ENCODE assay signal across 8 cellular contexts in genomic region chr2:230411484-230412368, GRCh38. TPM values are rescaled to one million over a fixed set of nuclear protein-coding genes. Genes with fewer than 3 reads are reported as not detected.
DNase-seq lines count a peak whose midpoint lies in the region; ATAC-seq and TF ChIP-seq lines count a peak whose summit lies in the region.

No MANE protein-coding gene starts in this region.

- H3K27me3 ChIP-seq in HUES64 (ENCODE audit: insufficient read depth, low read length) (peaks cover 41% of the 10 kb centered on the region), SU-DHL-6 (ENCODE audit: low read length) (no peaks in the 10 kb centered on the region), right atrium auricular region (no peaks in the 10 kb centered on the region), psoas muscle (ENCODE audit: insufficient read depth in 3 of 3, low read length in 2 of 3) (no peaks in the 10 kb centered on the region)

- no peak overlapping the region for H3K27ac ChIP-seq in HUES64 (ENCODE audit: low read depth, low read length)
- H3K27ac ChIP-seq in SU-DHL-6 (ENCODE audit: low read depth, low read length), result no peak overlapping the region; the same call in 1 of the 2 replicates
- peak overlapping the region; percentile 91 to 93 for H3K27ac ChIP-seq in right atrium auricular region
- H3K27ac ChIP-seq in psoas muscle, result peak overlapping the region; percentile 80

- H2AFZ ChIP-seq in SU-DHL-6 (ENCODE audit: low read depth, low read length, severe bottlenecking), result peak overlapping the region; percentile 56

- H3K9ac ChIP-seq in HUES64 (ENCODE audit: low read depth, low read length), result peak overlapping the region; percentile 78
- peak overlapping the region; percentile 66 for H3K9ac ChIP-seq in SU-DHL-6 (ENCODE audit: low read length)

- H3K9me2 ChIP-seq in SU-DHL-6 (replicated peaks; ENCODE audit: insufficient read depth, low read length), result no peaks in the 10 kb centered on the region

- peak overlapping the region; percentile 60 for H3K4me2 ChIP-seq in SU-DHL-6 (ENCODE audit: low read depth, low read length, poor library complexity, severe bottlenecking)

- intact Hi-C loops in psoas muscle (cut with DNase I), result loop anchor here in 1 of 2 donors (5.0 kb wide), 1 partner anchor 84 kb away; the partner anchor contains the start of gene SP140L

- 7% methylated on average over 61 of the region's 61 CpGs for WGBS in HUES64
- 1 to 2% (median 1%) methylated on average over 58 to 61 of the region's 61 CpGs for WGBS in psoas muscle, 3 donors

- H3K4me1 ChIP-seq in HUES64 (ENCODE audit: insufficient read depth, low read length) (peaks cover 3% of the 10 kb centered on the region; the same call in 1 of the 2 replicates), right atrium auricular region (peaks cover 0 to 56% of the 10 kb centered on the region in 2 donors), psoas muscle (peaks cover 10% of the 10 kb centered on the region)

- H3K4me3 ChIP-seq in HUES64 (ENCODE audit: low read length) (peak overlapping the region; percentile 69), SU-DHL-6 (ENCODE audit: insufficient read depth, low read length, poor library complexity, severe bottlenecking) (peak overlapping the region; percentile 52), right atrium auricular region (peak overlapping the region; percentile 57 to 73), psoas muscle (peak overlapping the region; percentile 84)

- peak; percentile 53 for ATAC-seq in GM21515 (IDR thresholded peaks at IDR 0.05; ENCODE audit: unreplicated experiment)
- peak; percentile 73 to 84 (median 74) for ATAC-seq in psoas muscle

- peaks cover 3% of the 10 kb centered on the region for H3K79me2 ChIP-seq in SU-DHL-6 (ENCODE audit: insufficient read depth, low read length)

- DNase-seq in ELF-1 (ENCODE audit: low read depth, low spot score) (peak; percentile 64), anterior cingulate cortex (lab: John Stamatoyannopoulos, UW) (peak in 32 of 58 donors; percentile 7 to 62 (median 36)), right atrium auricular region (ENCODE audit: low spot score) (no peak), psoas muscle (peak; percentile 60 to 73), KG1 (lab: John Stamatoyannopoulos, UW) (no peak)

- peaks cover 12% of the 10 kb centered on the region for H3F3A ChIP-seq in SU-DHL-6 (ENCODE audit: insufficient read depth)

- H3K9me3 ChIP-seq in HUES64 (ENCODE audit: insufficient read depth, low read depth, low read length), result no peaks in the 10 kb centered on the region
- H3K9me3 ChIP-seq in SU-DHL-6 (ENCODE audit: insufficient read depth, low read length), result no peaks in the 10 kb centered on the region
- no peaks in the 10 kb centered on the region for H3K9me3 ChIP-seq in right atrium auricular region
- H3K9me3 ChIP-seq in psoas muscle, result no peaks in the 10 kb centered on the region

- TF ChIP-seq CTCF in SU-DHL-6 (IDR thresholded peaks at IDR 0.05; ENCODE audit: insufficient read depth, low read length, poor library complexity, severe bottlenecking) (no peak), right atrium auricular region (IDR thresholded peaks at IDR 0.05) (peak in 1 of 2 donors; percentile 18), psoas muscle (IDR thresholded peaks at IDR 0.05) (no peak)

- no peaks in the 10 kb centered on the region for H4K20me1 ChIP-seq in SU-DHL-6 (ENCODE audit: low read depth, low read length)

- H3K36me3 ChIP-seq in HUES64 (ENCODE audit: insufficient read depth, low read length) (no peaks in the 10 kb centered on the region), SU-DHL-6 (ENCODE audit: low read length) (no peaks in the 10 kb centered on the region), right atrium auricular region (no peaks in the 10 kb centered on the region), psoas muscle (ENCODE audit: insufficient read depth in 1 of 2, low read depth in 1 of 2) (no peaks in the 10 kb centered on the region)

RNA-seq across cellular contexts. Expression of gene SP100, which starts 4.3 kb away (rescaled TPM):
- 0.50 TPM for polyA plus RNA-seq in HUES64 (2013, experiment 1 of 2)
- polyA plus RNA-seq in HUES64 (2013, experiment 2 of 2), result 0.63 TPM
- total RNA-seq in right atrium auricular region, result 10 to 100 TPM; 66.5 to 80.1 TPM
- 10 to 100 TPM; 13.5 to 28.0 (median 20.3) TPM for total RNA-seq in psoas muscle
- 10 to 100 TPM in 1 of 3 donors, 1 to 10 TPM in 2; 6.5 to 10.4 (median 9.3) TPM for polyA plus RNA-seq in psoas muscle

Comparison
In these comparisons a context has a peak if more than half of its experiments do, and no peak if none do; other contexts are left out.
1. DNase-seq: peak in ELF-1 (single experiment), anterior cingulate cortex (32 of 58) and psoas muscle (2 of 2); none in right atrium auricular region (single experiment) and KG1 (single experiment).
2. H3K27ac ChIP-seq: peak in right atrium auricular region (2 of 2) and psoas muscle (single experiment); none in HUES64 (single experiment) and SU-DHL-6 (single experiment).
3. Peak in every context shown above with its lines, with median percentiles within 50 percentile points of each other: H3K4me3 ChIP-seq.